Comparison of ENCODE assay signal across 36 cellular contexts in genomic region chr22:45400046-45400445, GRCh38. TPM values are rescaled to one million over a fixed set of nuclear protein-coding genes. Genes with fewer than 3 reads are reported as not detected.
"Had no signal": no experiment of that assay in that cellular context is flagged by ENCODE, and none has a peak within 500 bp of the region (broad histone marks: within the 10 kb centered on the region; RNA-seq: fewer than 3 reads in every experiment).

No MANE protein-coding gene starts in this region.

- H3K4me3 ChIP-seq: cardiac muscle cell, PC-9 had no signal

- H3K4me2 ChIP-seq: PC-9 had no signal

- H3K27ac ChIP-seq: brain microvascular endothelial cell, cardiac muscle cell, PC-9, RWPE1, VCaP had no signal

- DNase-seq: activated CD4-positive, alpha-beta T cell treated with anti-CD3 and anti-CD28 coated beads for 1 hour; activated CD4-positive, alpha-beta T cell treated with anti-CD3 and anti-CD28 coated beads, Interleukin-2, amount 10 ng/mL, durations not matched to agents 24 days and 14 days; activated CD4-positive, alpha-beta T cell treated with anti-CD3 and anti-CD28 coated beads, Interleukin-2, amount 50 U/mL, for 4 hours; activated CD4-positive, CD25-positive, alpha-beta regulatory T cell; activated CD8-positive, alpha-beta T cell treated with anti-CD3 and anti-CD28 coated beads for 36 hours; activated effector memory CD4-positive, alpha-beta T cell treated with anti-CD3 and anti-CD28 coated beads, Interleukin-2, amount 50 U/mL, for 16 hours; activated naive CD4-positive, alpha-beta T cell; activated naive CD4-positive, alpha-beta T cell treated with anti-CD3 and anti-CD28 coated beads, Interleukin-2, amount 50 U/mL, for 16 hours; activated naive CD8-positive, alpha-beta T cell treated with anti-CD3 and anti-CD28 coated beads for 36 hours; activated T-cell treated with anti-CD3 and anti-CD28 coated beads, Interleukin-2, amount 50 U/mL, for 1 hour; activated T-cell treated with anti-CD3 and anti-CD28 coated beads, Interleukin-2, amount 50 U/mL, for 72 hours; amniotic stem cell; aorta; brain microvascular endothelial cell; Kasumi-1; KBM-7; MM.1S; MV-4-11; NCI-H1092; NCI-H187 treated with DMSO at 0.1 percent for 48 hours; NCI-H2227 treated with DMSO at 0.1 percent for 48 hours; NCI-H446 treated with DMSO at 0.1 percent for 48 hours; NCI-H526; NCI-H774; PC-9; Right ventricle myocardium superior; SW 1271; T-helper 1 cell; T-helper 2 cell; T-helper 9 cell had no signal

- H2AFZ ChIP-seq: PC-9 had no signal

- H3K27me3 ChIP-seq: brain microvascular endothelial cell, cardiac muscle cell had no signal

- FAIRE-seq: RCC 7860 had no signal

- ATAC-seq: activated CD8-positive, alpha-beta T cell treated with anti-CD3 and anti-CD28 coated beads for 36 hours; activated T-cell treated with anti-CD3 and anti-CD28 coated beads, Interleukin-2, amount 50 U/mL, for 72 hours; activated T-helper 17 cell treated with anti-CD3 and anti-CD28 coated beads, Interleukin-2, amount 50 U/mL, for 72 hours had no signal

- H3K36me3 ChIP-seq: brain microvascular endothelial cell, cardiac muscle cell had no signal

RNA-seq across cellular contexts. Expression of gene SMC1B, which starts 13.4 kb away (rescaled TPM):
- total RNA-seq: aorta, chondrocyte, Right ventricle myocardium superior had no signal
- polyA plus RNA-seq: aorta, cardiac muscle cell had no signal

RNA-seq across cellular contexts. Expression of gene RIBC2, which starts 13.4 kb away (rescaled TPM):
- total RNA-seq: chondrocyte, Right ventricle myocardium superior had no signal
